Comparison of ENCODE assay signal across 8 cellular contexts in the genomic region with DNA sequence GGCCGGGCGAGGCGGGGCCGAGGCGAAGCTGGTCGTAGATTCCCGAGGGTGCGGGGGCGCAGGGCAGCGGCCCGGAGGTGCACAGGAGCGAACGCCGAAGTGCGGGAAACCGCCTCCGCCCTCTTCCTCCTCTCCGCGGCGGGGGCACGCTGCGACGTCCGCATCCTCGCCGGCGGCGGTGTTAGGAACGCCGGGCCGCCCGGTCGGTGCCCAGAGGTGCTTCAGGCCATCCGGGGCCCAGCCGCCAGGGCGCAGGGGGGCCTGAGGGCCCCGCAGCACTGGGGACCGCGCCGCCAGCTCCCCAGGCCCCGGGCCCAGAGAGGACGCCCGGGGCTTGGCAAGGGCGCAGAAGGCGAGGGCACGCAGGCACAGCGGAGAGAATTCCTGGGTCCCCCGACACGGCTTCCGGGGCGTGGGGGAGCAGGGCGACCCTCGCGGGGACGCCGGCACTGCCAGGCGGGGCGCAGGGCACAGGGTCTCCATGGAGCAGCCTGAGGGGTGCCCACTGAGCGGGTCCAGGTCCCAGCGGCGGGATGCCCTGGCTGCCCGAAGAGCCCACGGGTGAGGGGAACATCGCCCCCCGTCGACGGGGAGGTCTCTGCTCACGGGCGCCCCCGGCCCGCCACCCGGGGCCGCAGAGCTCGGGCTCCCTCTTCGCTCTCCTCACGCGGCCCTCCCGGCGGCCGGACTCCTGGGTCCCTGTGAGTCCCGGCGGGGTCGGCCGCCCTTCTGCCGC. TPM values are rescaled to one million over a fixed set of nuclear protein-coding genes. Genes with fewer than 3 reads are reported as not detected.
A peak's percentile ranks its signal among the peaks of the same experiment; 100 is the strongest.
DNase-seq lines count a peak whose midpoint lies in the region; ATAC-seq and TF ChIP-seq lines count a peak whose summit lies in the region.

No MANE protein-coding gene starts in this region.

- H3K27ac Mint-ChIP-seq in activated T-cell treated with anti-CD3 and anti-CD28 coated beads, Interleukin-2, amount 50 U/mL, for 24 hours = peak overlapping the region; percentile 67

- peak overlapping the region in 16 of 21 experiments; percentile 22 to 83 (median 55) for H3K27ac ChIP-seq in skin epidermis

- DNase-seq in 8988T (peak; percentile 45), left ventricle myocardium superior (no peak), erythroblast (lab: John Stamatoyannopoulos, UW) (no peak)
- peak; percentile 73 for DNase-seq in activated T-cell treated with anti-CD3 and anti-CD28 coated beads, Interleukin-2, amount 50 U/mL, for 24 hours

- H3K9me3 Mint-ChIP-seq in activated T-cell treated with anti-CD3 and anti-CD28 coated beads, Interleukin-2, amount 50 U/mL, for 24 hours = no peaks in the 10 kb centered on the region

- peak; percentile 24 for ATAC-seq in GM18517 (IDR thresholded peaks at IDR 0.05; ENCODE audit: unreplicated experiment)
- ATAC-seq in HG03571 (IDR thresholded peaks at IDR 0.05; ENCODE audit: unreplicated experiment) = peak; percentile 9
- ATAC-seq in left ventricle myocardium superior = peak; percentile 7
- ATAC-seq in HG03139 (IDR thresholded peaks at IDR 0.05; ENCODE audit: unreplicated experiment) = no peak

- H3K27me3 Mint-ChIP-seq in activated T-cell treated with anti-CD3 and anti-CD28 coated beads, Interleukin-2, amount 50 U/mL, for 24 hours = peaks cover 19% of the 10 kb centered on the region

- H3K4me3 ChIP-seq in skin epidermis = peak overlapping the region; percentile 38 to 72 (median 48)

- H3K4me1 Mint-ChIP-seq in activated T-cell treated with anti-CD3 and anti-CD28 coated beads, Interleukin-2, amount 50 U/mL, for 24 hours (ENCODE audit: low read depth) = peaks cover 55% of the 10 kb centered on the region

- intact Hi-C loops in left ventricle myocardium superior (cut with micrococcal nuclease) = no loop called here

- no peak for TF ChIP-seq POLR2A in erythroblast (IDR thresholded peaks at IDR 0.05; ENCODE audit: low read length)

- peak overlapping the region; percentile 82 for H3K4me3 Mint-ChIP-seq in activated T-cell treated with anti-CD3 and anti-CD28 coated beads, Interleukin-2, amount 50 U/mL, for 24 hours

- H3K36me3 Mint-ChIP-seq in activated T-cell treated with anti-CD3 and anti-CD28 coated beads, Interleukin-2, amount 50 U/mL, for 24 hours (ENCODE audit: low read depth) = peaks cover 17% of the 10 kb centered on the region

RNA-seq across cellular contexts. Expression of gene EPOP, which starts 0.6 kb away (rescaled TPM):
- 0.57 TPM for total RNA-seq in left ventricle myocardium superior

RNA-seq across cellular contexts. Expression of gene MLLT6, which starts 30.9 kb away (rescaled TPM):
- 88.0 TPM for total RNA-seq in left ventricle myocardium superior

RNA-seq across cellular contexts. Expression of gene CISD3, which starts 56.0 kb away (rescaled TPM):
- 87.9 TPM for total RNA-seq in left ventricle myocardium superior

Comparison
In these comparisons a context has a peak if more than half of its experiments do, and no peak if none do; other contexts are left out.
1. DNase-seq: peak in 8988T (single experiment) and activated T-cell treated with anti-CD3 and anti-CD28 coated beads, Interleukin-2, amount 50 U/mL, for 24 hours (single experiment); none in left ventricle myocardium superior (single experiment) and erythroblast (0 of 2).